Comparison of ENCODE assay signal across 6 cellular contexts in genomic region chr18:61062241-61062640, GRCh38.
"Had no signal": no experiment of that assay in that cellular context is flagged by ENCODE, and none has a peak within 500 bp of the region (broad histone marks: within the 10 kb centered on the region; RNA-seq: fewer than 3 reads in every experiment).

No MANE protein-coding gene starts in this region.

- H3K4me1 Mint-ChIP-seq: IgD-negative memory B cell had no signal

- H3K4me3 Mint-ChIP-seq: IgD-negative memory B cell had no signal

- ATAC-seq: HepG2, K562 had no signal

- H3K4me3 ChIP-seq: K562 had no signal

- H3K36me3 Mint-ChIP-seq: IgD-negative memory B cell had no signal

- H3K27ac Mint-ChIP-seq: IgD-negative memory B cell had no signal

- H3K27me3 Mint-ChIP-seq: IgD-negative memory B cell had no signal

- DNase-seq: IMR-90, KBM-7 had no signal

- H3K27ac ChIP-seq: HL-60 had no signal
